ENCODE assay signal across 17 cellular contexts in the genomic region with DNA sequence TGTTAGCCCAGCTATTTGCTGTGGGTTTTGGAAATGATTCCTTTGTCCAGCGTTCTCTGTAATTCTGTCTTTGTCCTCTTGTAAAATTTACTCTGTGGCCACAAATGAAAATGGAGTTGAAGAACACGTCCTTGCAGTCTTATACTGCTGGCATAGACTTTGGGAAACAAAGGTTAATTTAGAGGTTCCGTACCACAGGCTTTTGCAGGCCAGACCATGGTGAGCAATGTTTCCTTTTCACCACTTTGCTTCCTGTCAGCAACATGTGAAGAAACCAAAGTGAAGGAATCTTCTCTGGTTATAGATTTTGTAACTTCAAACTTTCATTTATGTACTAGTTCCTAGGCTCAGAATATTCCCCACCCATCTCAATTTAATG.
DNase-seq lines count a peak whose midpoint lies in the region; ATAC-seq, FAIRE-seq and TF ChIP-seq lines count a peak whose summit lies in the region.
"Had no signal": no experiment of that assay in that cellular context is flagged by ENCODE, and none has a peak within 500 bp of the region (broad histone marks: within the 10 kb centered on the region; RNA-seq: fewer than 3 reads in every experiment).

No MANE protein-coding gene starts in this region.

- H3K36me3 Mint-ChIP-seq in IgD-negative memory B cell: peaks cover 3% of the 10 kb centered on the region
- no peaks in the 10 kb centered on the region for H3K36me3 Mint-ChIP-seq in activated CD8-positive, alpha-beta T cell treated with anti-CD3 and anti-CD28 coated beads, Interleukin-2, amount 10 ng/mL, durations not matched to agents 7 days and 5 days (ENCODE audit: low read depth)
- H3K36me3 Mint-ChIP-seq: activated naive CD4-positive, alpha-beta T cell treated with anti-CD3 and anti-CD28 coated beads, Interleukin-2, amount 50 U/mL, for 24 hours; CD4-positive, alpha-beta memory T cell; neural progenitor cell had no signal

- ATAC-seq in GM21529 (IDR thresholded peaks at IDR 0.05; ENCODE audit: unreplicated experiment) (peak; percentile 3), GM12878 (no peak; the same call in 1 of the 3 replicates), psoas muscle (no peak)
- ATAC-seq in activated CD8-positive, alpha-beta T cell treated with anti-CD3 and anti-CD28 coated beads, Interleukin-2, amount 10 ng/mL, durations not matched to agents 7 days and 5 days: no peak
- ATAC-seq: heart left ventricle, left lung had no signal

- RAD21 ChIA-PET in GM12878 (lab: Charles Lee; ENCODE audit: unreplicated experiment): no interaction called here

- POLR2A ChIA-PET in GM12878 (lab: Charles Lee): no interaction called here
- POLR2A ChIA-PET in activated CD8-positive, alpha-beta T cell treated with anti-CD3 and anti-CD28 coated beads, Interleukin-2, amount 10 ng/mL, durations not matched to agents 7 days and 5 days (lab: Charles Lee): no interaction called here

- in situ Hi-C loops in GM12878 (cut with MboI): no loop called here

- H3K79me2 ChIP-seq in GM12878 (ENCODE audit: control insufficient read depth, insufficient read depth, low read length): no peaks in the 10 kb centered on the region

- no peak for TF ChIP-seq EP300 in GM12878 (IDR thresholded peaks at IDR 0.05; ENCODE audit: borderline replicate concordance in 1 of 2, control insufficient read depth in 1 of 2, low read depth in 2 of 2, low read length in 2 of 2)

- intact Hi-C loops in GM12878 (cut with micrococcal nuclease; ENCODE audit: unreplicated experiment) (no loop called here), psoas muscle (cut with DNase I) (no loop called here)

- BruUV-seq in GM12878 (replicated peaks; lab: Mats Ljungman, UMichigan): no TSS peak

- H3K4me3 Mint-ChIP-seq in IgD-negative memory B cell: peak overlapping the region in 3 of 4 donors; percentile 10 to 84 (median 83)
- no peak overlapping the region for H3K4me3 Mint-ChIP-seq in activated CD8-positive, alpha-beta T cell treated with anti-CD3 and anti-CD28 coated beads, Interleukin-2, amount 10 ng/mL, durations not matched to agents 7 days and 5 days
- H3K4me3 Mint-ChIP-seq: activated naive CD4-positive, alpha-beta T cell treated with anti-CD3 and anti-CD28 coated beads, Interleukin-2, amount 50 U/mL, for 24 hours; neural progenitor cell had no signal

- H3K27me3 ChIP-seq in GM12878 (replicated peaks in 1 of 2; ENCODE audit: control insufficient read depth in 2 of 2, insufficient read depth in 2 of 2, low read length in 1 of 2) (no peaks in the 10 kb centered on the region), psoas muscle (ENCODE audit: insufficient read depth in 3 of 3, low read length in 2 of 3) (no peaks in the 10 kb centered on the region)
- H3K27me3 ChIP-seq: heart left ventricle, left lung, neural progenitor cell had no signal

- no peak overlapping the region for H3K4me2 ChIP-seq in GM12878 (ENCODE audit: control insufficient read depth, insufficient read depth)
- H3K4me2 ChIP-seq: neural progenitor cell had no signal

- no peak for TF ChIP-seq RAD21 in GM12878 (IDR thresholded peaks at IDR 0.05; ENCODE audit: insufficient read depth, low read depth, low read length)

- H3K27me3 Mint-ChIP-seq in IgD-negative memory B cell: no peaks in the 10 kb centered on the region
- peaks cover 2% of the 10 kb centered on the region for H3K27me3 Mint-ChIP-seq in activated CD8-positive, alpha-beta T cell treated with anti-CD3 and anti-CD28 coated beads, Interleukin-2, amount 10 ng/mL, durations not matched to agents 7 days and 5 days (ENCODE audit: low read depth)
- H3K27me3 Mint-ChIP-seq: CD4-positive, alpha-beta memory T cell had no signal

- FAIRE-seq in GM12878 (lab: Jason Lieb, UNC): no peak

- no peaks in the 10 kb centered on the region for H4K20me1 ChIP-seq in GM12878 (ENCODE audit: control insufficient read depth, insufficient read depth)

- 64% methylated on average over 3 of the region's 3 CpGs for WGBS in GM12878 (ENCODE audit: insufficient coverage, insufficient replicate concordance, low lambda C conversion rate, missing lambda C conversion rate)
- 75 to 77% (median 77%) methylated on average over 3 of the region's 3 CpGs for WGBS in psoas muscle, 3 donors

- H3K36me3 ChIP-seq in GM12878 (ENCODE audit: control insufficient read depth in 2 of 2, insufficient read depth in 2 of 2, low read length in 1 of 2): no peaks in the 10 kb centered on the region
- H3K36me3 ChIP-seq in psoas muscle (ENCODE audit: insufficient read depth in 1 of 2, low read depth in 1 of 2): no peaks in the 10 kb centered on the region
- H3K36me3 ChIP-seq: heart left ventricle, left lung, neural progenitor cell had no signal

- H3K9me3 Mint-ChIP-seq in IgD-negative memory B cell: no peaks in the 10 kb centered on the region
- H3K9me3 Mint-ChIP-seq in activated CD8-positive, alpha-beta T cell treated with anti-CD3 and anti-CD28 coated beads, Interleukin-2, amount 10 ng/mL, durations not matched to agents 7 days and 5 days (ENCODE audit: insufficient read depth): no peaks in the 10 kb centered on the region
- H3K9me3 Mint-ChIP-seq: activated naive CD4-positive, alpha-beta T cell treated with anti-CD3 and anti-CD28 coated beads, Interleukin-2, amount 50 U/mL, for 24 hours had no signal

- CTCF ChIA-PET in GM12878 (lab: Yijun Ruan, JAX): interaction anchor here (0.9 kb wide), 1 partner anchor 545 kb away, joined by 3 read pairs; no protein-coding TSS in a partner anchor
- CTCF ChIA-PET in activated CD8-positive, alpha-beta T cell treated with anti-CD3 and anti-CD28 coated beads, Interleukin-2, amount 10 ng/mL, durations not matched to agents 7 days and 5 days (lab: Charles Lee): no interaction called here

- H3K27ac ChIP-seq in GM12878 (ENCODE audit: control insufficient read depth, insufficient read depth): peak overlapping the region; percentile 24
- H3K27ac ChIP-seq in psoas muscle: no peak overlapping the region
- H3K27ac ChIP-seq: neural progenitor cell had no signal

- H3K27ac Mint-ChIP-seq in IgD-negative memory B cell: peak overlapping the region in 2 of 3 donors; percentile 77 to 84
- H3K27ac Mint-ChIP-seq in activated CD8-positive, alpha-beta T cell treated with anti-CD3 and anti-CD28 coated beads, Interleukin-2, amount 10 ng/mL, durations not matched to agents 7 days and 5 days: no peak overlapping the region
- H3K27ac Mint-ChIP-seq: activated naive CD4-positive, alpha-beta T cell treated with anti-CD3 and anti-CD28 coated beads, Interleukin-2, amount 50 U/mL, for 24 hours; neural progenitor cell had no signal

- TF ChIP-seq CTCF in GM12878 (IDR thresholded peaks at IDR 0.05 in 2 of 3, conservative IDR thresholded peaks at IDR 0.05 in 1 of 3; ENCODE audit: control insufficient read depth in 2 of 3, extremely low read depth in 1 of 3, insufficient read depth in 1 of 3, low read depth in 3 of 3, low read length in 3 of 3) (no peak), psoas muscle (IDR thresholded peaks at IDR 0.05) (no peak)

- H3K9me3 ChIP-seq in GM12878 (replicated peaks; ENCODE audit: control insufficient read depth, insufficient read depth, low read length) (no peaks in the 10 kb centered on the region; the same call in 2 of the 3 replicates), psoas muscle (no peaks in the 10 kb centered on the region)
- H3K9me3 ChIP-seq: heart left ventricle, left lung had no signal

- H3K4me1 ChIP-seq in GM12878 (ENCODE audit: control insufficient read depth, insufficient read depth, low read length) (peaks cover 10% of the 10 kb centered on the region; the same call in 1 of the 2 replicates), psoas muscle (no peaks in the 10 kb centered on the region)
- H3K4me1 ChIP-seq: heart left ventricle had no signal

- no peak overlapping the region for H3K9ac ChIP-seq in GM12878 (ENCODE audit: control insufficient read depth, insufficient read depth, low read length)
- H3K9ac ChIP-seq: neural progenitor cell had no signal

- H2AFZ ChIP-seq in GM12878 (ENCODE audit: control insufficient read depth, low read depth, low read length): no peak overlapping the region
- H2AFZ ChIP-seq: neural progenitor cell had no signal

- H3K4me1 Mint-ChIP-seq in IgD-negative memory B cell: peaks cover 18 to 24% (median 22%) of the 10 kb centered on the region in 3 donors
- H3K4me1 Mint-ChIP-seq in activated CD8-positive, alpha-beta T cell treated with anti-CD3 and anti-CD28 coated beads, Interleukin-2, amount 10 ng/mL, durations not matched to agents 7 days and 5 days (ENCODE audit: low read depth): peaks cover 7% of the 10 kb centered on the region
- H3K4me1 Mint-ChIP-seq: neural progenitor cell had no signal

- SMC1A ChIA-PET in GM12878 (lab: Charles Lee; ENCODE audit: uncharacterized antibody, unreplicated experiment): interaction anchor here (0.6 to 3.2 kb wide), 7 partner anchors 23 to 544 kb away, joined by 3 to 8 read pairs (median 4); no protein-coding TSS in a partner anchor

- no peak for TF ChIP-seq POLR2A in GM12878 (IDR thresholded peaks at IDR 0.05; ENCODE audit: low read depth, low read length)

- DNase-seq in GM12878 (ENCODE audit: low read depth, low spot score) (no peak), NCI-H146 treated with DMSO at 0.1 percent for 48 hours (lab: John Stamatoyannopoulos, UW; ENCODE audit: unreplicated experiment) (no peak), psoas muscle (no peak), OCI-M1 (lab: John Stamatoyannopoulos, UW) (no peak)
- no peak for DNase-seq in activated CD8-positive, alpha-beta T cell treated with anti-CD3 and anti-CD28 coated beads, Interleukin-2, amount 10 ng/mL, durations not matched to agents 7 days and 5 days
- DNase-seq: central memory CD4-positive, alpha-beta T cell; heart left ventricle; left lung; NCI-H1417; NCI-H526; Right ventricle myocardium superior; substantia nigra had no signal

- H3K4me3 ChIP-seq in GM12878 (no peak overlapping the region), psoas muscle (no peak overlapping the region)
- H3K4me3 ChIP-seq: heart left ventricle, left lung, neural progenitor cell had no signal

TF ChIP-seq in GM12878, 131 proteins besides CTCF, POLR2A, EP300 and RAD21 (continues in another document):
- TF ChIP-seq, protein P1, sequence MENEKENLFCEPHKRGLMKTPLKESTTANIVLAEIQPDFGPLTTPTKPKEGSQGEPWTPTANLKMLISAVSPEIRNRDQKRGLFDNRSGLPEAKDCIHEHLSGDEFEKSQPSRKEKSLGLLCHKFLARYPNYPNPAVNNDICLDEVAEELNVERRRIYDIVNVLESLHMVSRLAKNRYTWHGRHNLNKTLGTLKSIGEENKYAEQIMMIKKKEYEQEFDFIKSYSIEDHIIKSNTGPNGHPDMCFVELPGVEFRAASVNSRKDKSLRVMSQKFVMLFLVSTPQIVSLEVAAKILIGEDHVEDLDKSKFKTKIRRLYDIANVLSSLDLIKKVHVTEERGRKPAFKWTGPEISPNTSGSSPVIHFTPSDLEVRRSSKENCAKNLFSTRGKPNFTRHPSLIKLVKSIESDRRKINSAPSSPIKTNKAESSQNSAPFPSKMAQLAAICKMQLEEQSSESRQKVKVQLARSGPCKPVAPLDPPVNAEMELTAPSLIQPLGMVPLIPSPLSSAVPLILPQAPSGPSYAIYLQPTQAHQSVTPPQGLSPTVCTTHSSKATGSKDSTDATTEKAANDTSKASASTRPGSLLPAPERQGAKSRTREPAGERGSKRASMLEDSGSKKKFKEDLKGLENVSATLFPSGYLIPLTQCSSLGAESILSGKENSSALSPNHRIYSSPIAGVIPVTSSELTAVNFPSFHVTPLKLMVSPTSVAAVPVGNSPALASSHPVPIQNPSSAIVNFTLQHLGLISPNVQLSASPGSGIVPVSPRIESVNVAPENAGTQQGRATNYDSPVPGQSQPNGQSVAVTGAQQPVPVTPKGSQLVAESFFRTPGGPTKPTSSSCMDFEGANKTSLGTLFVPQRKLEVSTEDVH (IDR thresholded peaks at IDR 0.05; ENCODE audit: low read depth, partially characterized antibody): no peak
